ENCODE assay signal across 13 cellular contexts in the genomic region with DNA sequence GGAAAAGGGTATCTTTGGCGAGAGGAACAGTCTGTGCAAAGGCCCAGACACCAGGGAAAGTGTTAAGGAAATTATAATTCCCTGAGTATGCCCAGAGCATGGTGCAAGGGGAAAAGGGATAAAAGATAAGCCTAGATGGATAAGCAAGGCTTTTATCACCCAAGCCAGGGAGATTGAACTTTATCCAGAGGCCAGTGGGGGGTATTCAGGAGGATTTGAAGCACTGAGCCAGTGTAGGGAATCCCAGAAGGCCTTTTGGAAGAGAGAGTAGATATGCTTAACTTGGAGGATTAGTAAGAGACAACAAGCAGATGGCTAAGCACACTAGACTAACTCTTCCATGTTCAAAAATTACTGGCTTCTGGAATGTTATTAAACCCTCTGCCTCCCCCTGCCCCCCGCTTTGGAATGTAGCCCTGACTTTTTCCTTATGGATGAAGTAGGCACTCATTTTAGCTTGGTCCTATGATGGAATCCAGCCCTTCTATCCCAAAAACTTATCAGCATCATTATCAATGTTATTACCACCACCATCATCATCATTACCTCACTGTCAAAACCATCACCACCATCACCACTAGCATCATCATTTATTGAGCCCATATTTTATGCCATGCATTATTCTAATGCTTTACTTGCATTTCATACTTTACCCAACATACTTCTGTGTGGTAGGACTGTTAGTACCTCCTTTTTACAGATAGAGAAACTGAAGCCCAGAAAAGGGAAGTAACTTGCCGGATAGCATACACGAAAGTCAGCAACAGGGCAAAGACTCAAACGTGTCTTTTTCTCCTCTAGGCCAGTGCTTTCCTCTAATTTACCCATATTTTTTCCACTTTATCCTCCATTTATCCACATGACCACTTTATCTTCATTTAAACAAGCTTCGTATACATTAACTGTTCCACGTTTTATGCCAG.
A peak's percentile ranks its signal among the peaks of the same experiment; 100 is the strongest.
DNase-seq lines count a peak whose midpoint lies in the region; ATAC-seq and TF ChIP-seq lines count a peak whose summit lies in the region.
"Had no signal": no experiment of that assay in that cellular context is flagged by ENCODE, and none has a peak within 500 bp of the region (broad histone marks: within the 10 kb centered on the region; RNA-seq: fewer than 3 reads in every experiment).

No MANE protein-coding gene starts in this region.

- H3K36me3 Mint-ChIP-seq in HFFc6 (ENCODE audit: low read depth): peaks cover 38% of the 10 kb centered on the region
- H3K36me3 Mint-ChIP-seq: stimulated activated effector memory CD8-positive, alpha-beta T cell treated with anti-CD3 and anti-CD28 coated beads, Interleukin-12 subunit alpha, Interleukin-12 subunit beta, amount 100 ng/mL, for 72 hours had no signal

- peaks cover 43% of the 10 kb centered on the region for H3K4me1 Mint-ChIP-seq in HFFc6 (ENCODE audit: low read depth)
- H3K4me1 Mint-ChIP-seq: stimulated activated effector memory CD8-positive, alpha-beta T cell treated with anti-CD3 and anti-CD28 coated beads, Interleukin-12 subunit alpha, Interleukin-12 subunit beta, amount 100 ng/mL, for 72 hours had no signal

- no peak for DNase-seq in HFFc6
- DNase-seq in fibroblast of villous mesenchyme (ENCODE audit: low read depth): peak; percentile 86
- DNase-seq in stimulated activated CD4-positive, alpha-beta T cell treated with anti-CD3 and anti-CD28 coated beads, Interleukin-1b, Interleukin-23, amount 100 ng/mL, for 48 hours: no peak
- no peak for DNase-seq in GM03348 (ENCODE audit: low spot score)
- DNase-seq in DMS79 (lab: John Stamatoyannopoulos, UW): no peak
- DNase-seq: activated CD8-positive, alpha-beta memory T cell treated with anti-CD3 and anti-CD28 coated beads for 24 hours; CD8-positive, alpha-beta memory T cell; sigmoid colon had no signal

- no peak overlapping the region; the same call in 1 of the 2 replicates for H3K4me3 Mint-ChIP-seq in HFFc6
- H3K4me3 Mint-ChIP-seq: stimulated activated effector memory CD8-positive, alpha-beta T cell treated with anti-CD3 and anti-CD28 coated beads, Interleukin-12 subunit alpha, Interleukin-12 subunit beta, amount 100 ng/mL, for 72 hours had no signal

- peak; percentile 78 for ATAC-seq in GM18909 (IDR thresholded peaks at IDR 0.05; ENCODE audit: poor library complexity, unreplicated experiment)
- peak; percentile 74 for ATAC-seq in HG03520 (IDR thresholded peaks at IDR 0.05; ENCODE audit: unreplicated experiment)
- ATAC-seq in GM19455 (IDR thresholded peaks at IDR 0.05; ENCODE audit: unreplicated experiment): no peak
- ATAC-seq: stimulated activated effector memory CD8-positive, alpha-beta T cell treated with anti-CD3 and anti-CD28 coated beads, Interleukin-12 subunit alpha, Interleukin-12 subunit beta, amount 100 ng/mL, for 72 hours had no signal

- H3K4me3 ChIP-seq in fibroblast of villous mesenchyme (ENCODE audit: low read depth, low read length): no peak overlapping the region
- H3K4me3 ChIP-seq: MG63, sigmoid colon had no signal

- peaks cover 1% of the 10 kb centered on the region; the same call in 1 of the 2 replicates for H3K27me3 Mint-ChIP-seq in HFFc6 (ENCODE audit: insufficient read depth)
- H3K27me3 Mint-ChIP-seq: CD8-positive, alpha-beta memory T cell had no signal

- H3K9me3 Mint-ChIP-seq in HFFc6: no peaks in the 10 kb centered on the region
- H3K9me3 Mint-ChIP-seq: CD8-positive, alpha-beta memory T cell; stimulated activated effector memory CD8-positive, alpha-beta T cell treated with anti-CD3 and anti-CD28 coated beads, Interleukin-12 subunit alpha, Interleukin-12 subunit beta, amount 100 ng/mL, for 72 hours had no signal

- H3K27ac Mint-ChIP-seq in HFFc6: peak overlapping the region; percentile 46
- H3K27ac Mint-ChIP-seq: CD8-positive, alpha-beta memory T cell; stimulated activated effector memory CD8-positive, alpha-beta T cell treated with anti-CD3 and anti-CD28 coated beads, Interleukin-12 subunit alpha, Interleukin-12 subunit beta, amount 100 ng/mL, for 72 hours had no signal

- TF ChIP-seq CTCF in HFFc6 (IDR thresholded peaks at IDR 0.05): no peak
- TF ChIP-seq CTCF in fibroblast of villous mesenchyme (IDR thresholded peaks at IDR 0.05; ENCODE audit: insufficient read depth, low read depth, low read length): no peak
